ENCODE assay signal across 19 cellular contexts in the genomic region with DNA sequence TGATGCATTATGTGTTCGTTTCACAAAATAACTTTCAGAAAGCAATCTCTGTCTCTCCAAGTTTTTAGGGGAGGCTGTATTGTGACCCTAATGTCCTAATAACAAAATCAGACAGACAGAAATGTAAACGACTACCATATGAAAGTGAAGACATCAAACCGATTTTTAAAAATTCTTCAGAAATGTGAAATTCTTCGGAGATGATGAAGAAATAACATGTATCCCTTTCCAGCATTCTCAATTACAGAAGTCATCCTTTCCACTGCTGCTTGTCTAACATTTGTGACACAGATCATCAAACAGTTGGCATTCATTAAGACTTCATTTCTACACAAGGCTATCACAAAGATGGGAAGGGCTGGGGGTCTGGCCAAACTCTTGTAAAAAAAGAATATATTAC.
"Had no signal": no experiment of that assay in that cellular context is flagged by ENCODE, and none has a peak within 500 bp of the region (broad histone marks: within the 10 kb centered on the region; RNA-seq: fewer than 3 reads in every experiment).

No MANE protein-coding gene starts in this region.

- H3K4me1 ChIP-seq: ascending aorta, breast epithelium, tibial artery had no signal

- H3K27ac Mint-ChIP-seq: activated CD4-positive, alpha-beta T cell treated with anti-CD3 and anti-CD28 coated beads, Interleukin-2, amount 10 ng/mL, durations not matched to agents 7 days and 5 days; immature natural killer cell; naive thymus-derived CD8-positive, alpha-beta T cell had no signal

- ATAC-seq: activated CD4-positive, CD25-positive, alpha-beta regulatory T cell treated with anti-CD3 and anti-CD28 coated beads, Interleukin-2, amount 50 U/mL, for 24 hours; naive thymus-derived CD8-positive, alpha-beta T cell; sciatic nerve had no signal

- H3K27me3 Mint-ChIP-seq: activated CD4-positive, alpha-beta T cell treated with anti-CD3 and anti-CD28 coated beads, Interleukin-2, amount 10 ng/mL, durations not matched to agents 7 days and 5 days; naive thymus-derived CD8-positive, alpha-beta T cell had no signal

- H3K9me3 Mint-ChIP-seq: activated CD4-positive, alpha-beta T cell treated with anti-CD3 and anti-CD28 coated beads, Interleukin-2, amount 10 ng/mL, durations not matched to agents 7 days and 5 days; immature natural killer cell; naive thymus-derived CD8-positive, alpha-beta T cell had no signal

- H3K4me3 Mint-ChIP-seq: activated CD4-positive, alpha-beta T cell treated with anti-CD3 and anti-CD28 coated beads, Interleukin-2, amount 10 ng/mL, durations not matched to agents 7 days and 5 days; immature natural killer cell; naive thymus-derived CD8-positive, alpha-beta T cell had no signal

- DNase-seq: activated CD4-positive, alpha-beta T cell treated with anti-CD3 and anti-CD28 coated beads, Interleukin-2, amount 10 ng/mL, durations not matched to agents 7 days and 5 days; activated CD8-positive, alpha-beta memory T cell treated with anti-CD3 and anti-CD28 coated beads, Interleukin-2, amount 50 U/mL, for 48 hours; activated effector memory CD4-positive, alpha-beta T cell treated with anti-CD3 and anti-CD28 coated beads, Interleukin-2, amount 50 U/mL, for 16 hours; activated naive CD4-positive, alpha-beta T cell treated with anti-CD3 and anti-CD28 coated beads, Interleukin-2, amount 50 U/mL, for 16 hours; activated T-cell treated with anti-CD3 and anti-CD28 coated beads, Interleukin-2, amount 50 U/mL, for 48 hours; effector CD4-positive, alpha-beta T cell; immature natural killer cell; mesendoderm; naive thymus-derived CD8-positive, alpha-beta T cell; stimulated activated CD4-positive, alpha-beta T cell treated with anti-CD3 and anti-CD28 coated beads, Interleukin-1b, Interleukin-23, amount 100 ng/mL, for 48 hours; stimulated activated naive CD4-positive, alpha-beta T cell treated with Interleukin-2 at 50 U/mL for 16 hours; substantia nigra; T-helper 1 cell; T-helper 9 cell; tibial artery had no signal

- H3K36me3 ChIP-seq: ascending aorta, breast epithelium had no signal

- H3K9me3 ChIP-seq: ascending aorta, breast epithelium, tibial artery had no signal

- H3K27ac ChIP-seq: ascending aorta, breast epithelium, tibial artery had no signal

- H3K4me3 ChIP-seq: ascending aorta, breast epithelium, tibial artery had no signal

- H3K27me3 ChIP-seq: ascending aorta, breast epithelium, tibial artery had no signal
